Comparison of ENCODE assay signal across 8 cellular contexts in the genomic region with DNA sequence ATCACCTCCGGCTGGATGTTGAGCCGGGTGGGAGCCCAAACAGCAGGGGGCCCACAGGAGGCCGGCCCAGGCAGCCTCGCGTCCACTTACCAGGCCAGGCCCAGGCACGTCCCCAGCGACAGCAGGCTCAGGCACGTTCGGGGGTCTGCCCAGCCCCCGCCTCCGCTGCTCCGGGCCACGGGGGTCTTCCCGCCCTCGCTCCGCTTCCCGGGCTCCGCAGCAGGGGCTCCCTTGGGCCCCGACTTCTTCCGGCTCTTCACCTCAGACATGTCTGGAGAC. TPM values are rescaled to one million over a fixed set of nuclear protein-coding genes. Genes with fewer than 3 reads are reported as not detected.
DNase-seq lines count a peak whose midpoint lies in the region; ATAC-seq and TF ChIP-seq lines count a peak whose summit lies in the region.

No MANE protein-coding gene starts in this region.

- peak overlapping the region; percentile 98 for H3K4me3 Mint-ChIP-seq in T-helper 17 cell

- peak overlapping the region; percentile 68 to 92 (median 79) for H3K4me2 ChIP-seq in BLaER1 treated with 17β-estradiol and CSF1 and Interleukin-3, amounts not matched to agents 10 nM and 100 nM

- peaks cover 7% of the 10 kb centered on the region for H3K36me3 Mint-ChIP-seq in T-helper 17 cell (ENCODE audit: low read depth)

- H3K27ac Mint-ChIP-seq in T-helper 17 cell, result peak overlapping the region; percentile 80

- peaks cover 12 to 35% (median 22%) of the 10 kb centered on the region in 11 experiments for H3K36me3 ChIP-seq in BLaER1 treated with 17β-estradiol and CSF1 and Interleukin-3, amounts not matched to agents 10 nM and 100 nM

- H3K27me3 ChIP-seq in BLaER1 treated with 17β-estradiol and CSF1 and Interleukin-3, amounts not matched to agents 10 nM and 100 nM, result no peaks in the 10 kb centered on the region

- peak; percentile 20 for TF ChIP-seq CTCF in fibroblast of the aortic adventitia (IDR thresholded peaks at IDR 0.05; ENCODE audit: insufficient read depth, low read length)

- no peaks in the 10 kb centered on the region for H3K27me3 Mint-ChIP-seq in T-helper 17 cell

- H3K4me1 ChIP-seq in BLaER1 treated with 17β-estradiol and CSF1 and Interleukin-3, amounts not matched to agents 10 nM and 100 nM, result peaks cover 20 to 44% (median 36%) of the 10 kb centered on the region in 10 experiments

- ATAC-seq in GM18907 (IDR thresholded peaks at IDR 0.05; ENCODE audit: unreplicated experiment), result peak; percentile 34
- ATAC-seq in HG03095 (IDR thresholded peaks at IDR 0.05; ENCODE audit: unreplicated experiment), result peak; percentile 17
- peak; percentile 3 for ATAC-seq in T-helper 17 cell

- peaks cover 0 to 34% (median 4%) of the 10 kb centered on the region in 11 experiments; a peak in 9 of 22 replicates for H4K20me1 ChIP-seq in BLaER1 treated with 17β-estradiol and CSF1 and Interleukin-3, amounts not matched to agents 10 nM and 100 nM

- peak overlapping the region; percentile 93 to 100 (median 98) for H3K4me3 ChIP-seq in BLaER1 treated with 17β-estradiol and CSF1 and Interleukin-3, amounts not matched to agents 10 nM and 100 nM
- H3K4me3 ChIP-seq in fibroblast of the aortic adventitia (ENCODE audit: low read depth, low read length), result peak overlapping the region; percentile 92

- no peak for DNase-seq in T-helper 17 cell
- no peak for DNase-seq in fibroblast of the aortic adventitia (ENCODE audit: low read depth)
- peak; percentile 84 for DNase-seq in posterior vena cava (ENCODE audit: low spot score)
- DNase-seq in activated CD8-positive, alpha-beta memory T cell treated with anti-CD3 and anti-CD28 coated beads for 24 hours, result no peak
- no peak for DNase-seq in DMS153 treated with DMSO at 0.1 percent for 48 hours (lab: John Stamatoyannopoulos, UW; ENCODE audit: unreplicated experiment)

- peak overlapping the region; percentile 68 to 97 (median 92) for H3K27ac ChIP-seq in BLaER1 treated with 17β-estradiol and CSF1 and Interleukin-3, amounts not matched to agents 10 nM and 100 nM

- peaks cover 0 to 4% (median 0%) of the 10 kb centered on the region in 11 experiments; a peak in 1 of 22 replicates for H3K9me3 ChIP-seq in BLaER1 treated with 17β-estradiol and CSF1 and Interleukin-3, amounts not matched to agents 10 nM and 100 nM (replicated peaks in 1 of 11)
- no peaks in the 10 kb centered on the region for H3K9me3 ChIP-seq in T-helper 17 cell (ENCODE audit: control insufficient read depth, low read length, poor library complexity, severe bottlenecking)

- peaks cover 21% of the 10 kb centered on the region for H3K4me1 Mint-ChIP-seq in T-helper 17 cell

- peak overlapping the region; percentile 91 to 98 (median 93) for H3K9ac ChIP-seq in BLaER1 treated with 17β-estradiol and CSF1 and Interleukin-3, amounts not matched to agents 10 nM and 100 nM

- intact Hi-C loops in posterior vena cava (cut with DNase I), result loop anchor here (10.0 kb wide), 1 partner anchor 50 kb away; a partner anchor contains a TSS

RNA-seq across cellular contexts. Expression of a gene that starts 0.2 kb away (rescaled TPM):
- total RNA-seq in T-helper 17 cell (1 to 10 TPM; 2.3 to 3.1 TPM), fibroblast of the aortic adventitia (ENCODE audit: low replicate concordance) (51.5 and 67.4 TPM in 2 replicates), posterior vena cava (10 to 100 TPM; 17.5 to 25.9 TPM)

RNA-seq across cellular contexts. Expression of a gene that starts 0.7 kb away (rescaled TPM):
- 10 to 100 TPM; 20.7 to 23.9 TPM for total RNA-seq in T-helper 17 cell
- total RNA-seq in fibroblast of the aortic adventitia (ENCODE audit: low replicate concordance), result 20.4 and 24.1 TPM in 2 replicates
- 10 to 100 TPM; 11.5 to 13.0 TPM for total RNA-seq in posterior vena cava

RNA-seq across cellular contexts. Expression of a gene that starts 50.9 kb away (rescaled TPM):
- 100 to 1,000 TPM; 391 to 469 TPM for total RNA-seq in T-helper 17 cell
- 760 and 828 TPM in 2 replicates for total RNA-seq in fibroblast of the aortic adventitia (ENCODE audit: low replicate concordance)
- 100 to 1,000 TPM; 319 to 337 TPM for total RNA-seq in posterior vena cava

Comparison
In these comparisons a context has a peak if more than half of its experiments do, and no peak if none do; other contexts are left out.
1. RNA of a gene that starts 0.2 kb away (total RNA-seq): 51.5 to 67.4 TPM in fibroblast of the aortic adventitia and 17.5 to 25.9 TPM in posterior vena cava; 2.3 to 3.1 TPM in T-helper 17 cell; every median in the first group is over 4 times any median in the second.
2. Peak in every context shown above with its lines, with median percentiles within 50 percentile points of each other: ATAC-seq.